19 cellular contexts compared by ENCODE assay signal in genomic region chr17:78534492-78535284, GRCh38. TPM values are rescaled to one million over a fixed set of nuclear protein-coding genes. Genes with fewer than 3 reads are reported as not detected.
DNase-seq lines count a peak whose midpoint lies in the region; ATAC-seq, FAIRE-seq and TF ChIP-seq lines count a peak whose summit lies in the region.
"Had no signal": no experiment of that assay in that cellular context is flagged by ENCODE, and none has a peak within 500 bp of the region (broad histone marks: within the 10 kb centered on the region; RNA-seq: fewer than 3 reads in every experiment).

No MANE protein-coding gene starts in this region.

- peak overlapping the region; percentile 78 for H3K27ac Mint-ChIP-seq in activated T-helper 17 cell treated with anti-CD3 and anti-CD28 coated beads, Interleukin-2, amount 50 U/mL, for 72 hours
- H3K27ac Mint-ChIP-seq: B cell had no signal

- in situ Hi-C loops in transverse colon (cut with MboI; ENCODE audit: low pct_ligation_motif_present in 1 of 4, low pct_unique_long_range_greater_than_20kb in 1 of 4, low sequenced_read_pairs in 3 of 4): no loop called here

- H3K4me1 ChIP-seq in left ventricle myocardium inferior (peaks cover 8% of the 10 kb centered on the region), lung (ENCODE audit: control insufficient read depth in 2 of 2, insufficient read depth in 2 of 2, low read length in 2 of 2) (peaks cover 0 to 15% of the 10 kb centered on the region in 2 donors), transverse colon (peaks cover 0 to 16% (median 7%) of the 10 kb centered on the region in 4 donors)

- no peaks in the 10 kb centered on the region for H3K9me3 Mint-ChIP-seq in activated T-helper 17 cell treated with anti-CD3 and anti-CD28 coated beads, Interleukin-2, amount 50 U/mL, for 72 hours

- intact Hi-C loops in left ventricle myocardium superior (cut with micrococcal nuclease): no loop called here
- intact Hi-C loops in left ventricle myocardium inferior (cut with micrococcal nuclease): no loop called here
- intact Hi-C loops in transverse colon (cut with DNase I; ENCODE audit: low total_unique reads): loop anchor here (5.0 kb wide), 1 partner anchor 1103 kb away; no protein-coding TSS in a partner anchor

- H3K27ac ChIP-seq in left ventricle myocardium inferior (replicated peaks): no peak overlapping the region
- peak overlapping the region in 1 of 2 donors; percentile 62 for H3K27ac ChIP-seq in lung (ENCODE audit: low read depth in 1 of 2, low read length in 1 of 2)
- no peak overlapping the region for H3K27ac ChIP-seq in transverse colon
- H3K27ac ChIP-seq: ovary, thoracic aorta had no signal

- no peak for TF ChIP-seq EP300 in transverse colon (IDR thresholded peaks at IDR 0.05; ENCODE audit: low read depth)

- TF ChIP-seq CTCF in left ventricle myocardium inferior (IDR thresholded peaks at IDR 0.05; ENCODE audit: borderline replicate concordance) (no peak), lung (IDR thresholded peaks at IDR 0.05; ENCODE audit: control extremely low read depth, extremely low read depth) (no peak), transverse colon (IDR thresholded peaks at IDR 0.05) (no peak)

- no peak for FAIRE-seq in HTR-8/SVneo (lab: Jason Lieb, UNC)
- FAIRE-seq: GM19239 had no signal

- H3K4me1 Mint-ChIP-seq in activated T-helper 17 cell treated with anti-CD3 and anti-CD28 coated beads, Interleukin-2, amount 50 U/mL, for 72 hours: peaks cover 27% of the 10 kb centered on the region

- H3K36me3 ChIP-seq in left ventricle myocardium inferior (no peaks in the 10 kb centered on the region), lung (ENCODE audit: control insufficient read depth in 2 of 2, insufficient read depth in 2 of 2, low read length in 2 of 2) (no peaks in the 10 kb centered on the region), transverse colon (no peaks in the 10 kb centered on the region)
- H3K36me3 ChIP-seq: ovary, thoracic aorta had no signal

- no peaks in the 10 kb centered on the region for H3K9me3 ChIP-seq in left ventricle myocardium inferior (replicated peaks)
- H3K9me3 ChIP-seq in lung (ENCODE audit: control insufficient read depth in 2 of 2, insufficient read depth in 1 of 2, low read length in 1 of 2): no peaks in the 10 kb centered on the region
- H3K9me3 ChIP-seq in transverse colon: no peaks in the 10 kb centered on the region
- H3K9me3 ChIP-seq: ovary, thoracic aorta had no signal

- ATAC-seq in left ventricle myocardium superior (peak; percentile 54), lung (ENCODE audit: insufficient read depth, low FRiP score) (peak; percentile 65)
- peak; percentile 11 for ATAC-seq in activated T-helper 17 cell treated with anti-CD3 and anti-CD28 coated beads, Interleukin-2, amount 50 U/mL, for 72 hours (replicated peaks)

- H3K27me3 Mint-ChIP-seq in activated T-helper 17 cell treated with anti-CD3 and anti-CD28 coated beads, Interleukin-2, amount 50 U/mL, for 72 hours: no peaks in the 10 kb centered on the region

- no peaks in the 10 kb centered on the region for H3K27me3 ChIP-seq in left ventricle myocardium inferior (ENCODE audit: low read depth)
- H3K27me3 ChIP-seq in lung (ENCODE audit: control insufficient read depth, insufficient read depth): no peaks in the 10 kb centered on the region
- no peaks in the 10 kb centered on the region for H3K27me3 ChIP-seq in transverse colon
- H3K27me3 ChIP-seq: ovary had no signal

- WGBS in lung, 2 donors: 54 to 78% methylated on average over 6 of the region's 6 CpGs
- 48 to 83% methylated on average over 1 to 5 of the region's 6 CpGs for WGBS in transverse colon (ENCODE audit: low coverage in 1 of 2), 2 donors

- H3K4me3 Mint-ChIP-seq in activated T-helper 17 cell treated with anti-CD3 and anti-CD28 coated beads, Interleukin-2, amount 50 U/mL, for 72 hours: peak overlapping the region; percentile 60
- H3K4me3 Mint-ChIP-seq: B cell, brain had no signal

- no peaks in the 10 kb centered on the region for H3K36me3 Mint-ChIP-seq in activated T-helper 17 cell treated with anti-CD3 and anti-CD28 coated beads, Interleukin-2, amount 50 U/mL, for 72 hours (ENCODE audit: low read depth)
- H3K36me3 Mint-ChIP-seq: brain had no signal

- TF ChIP-seq POLR2A in transverse colon (IDR thresholded peaks at IDR 0.05): no peak

- no peak overlapping the region for H3K4me3 ChIP-seq in left ventricle myocardium inferior
- H3K4me3 ChIP-seq in lung: no peak overlapping the region
- H3K4me3 ChIP-seq in transverse colon: no peak overlapping the region
- H3K4me3 ChIP-seq: ovary, thoracic aorta had no signal

- DNase-seq in left ventricle myocardium superior (no peak), left ventricle myocardium inferior (no peak), lung (ENCODE audit: low spot score) (peak; percentile 75), transverse colon (no peak), NOMO-1 treated with DMSO at 0.1 percent for 48 hours (lab: John Stamatoyannopoulos, UW; ENCODE audit: unreplicated experiment) (no peak), HTR-8/SVneo (ENCODE audit: insufficient read length, low spot score) (no peak), NCI-H524 treated with DMSO at 0.1 percent for 48 hours (lab: John Stamatoyannopoulos, UW) (no peak)
- DNase-seq: activated CD4-positive, CD25-positive, alpha-beta regulatory T cell treated with anti-CD3 and anti-CD28 coated beads, Interleukin-2, amount 50 U/mL, for 72 hours; activated T-cell treated with anti-CD3 and anti-CD28 coated beads, Interleukin-2, amount 50 U/mL, for 48 hours; effector CD8-positive, alpha-beta T cell; foreskin melanocyte; GDM1; ovary; stimulated activated CD4-positive, alpha-beta T cell treated with anti-CD3 and anti-CD28 coated beads, Interleukin-15, amount 100 ng/mL, for 24 hours had no signal

RNA-seq across cellular contexts. Expression of gene DNAH17, which starts 42.5 kb away (rescaled TPM):
- total RNA-seq in left ventricle myocardium superior: not detected
- not detected for total RNA-seq in left ventricle myocardium inferior
- 1 to 10 TPM in 1 of 2 donors, under 1 TPM in 1; 0.73 to 1.2 TPM for total RNA-seq in activated T-helper 17 cell treated with anti-CD3 and anti-CD28 coated beads, Interleukin-2, amount 50 U/mL, for 72 hours
- 1 to 10 TPM; 1.3 to 1.6 TPM for total RNA-seq in lung
- 1 to 10 TPM in 1 of 2 donors, under 1 TPM in 1; 0.44 to 1.1 TPM for polyA plus RNA-seq in lung
- under 1 TPM in 1 of 4 donors, not detected in 3; under 0.01 TPM for total RNA-seq in transverse colon

Comparison
In these comparisons a context has a peak if more than half of its experiments do, and no peak if none do; other contexts are left out.
1. ATAC-seq: peak in every context shown above with its lines; median percentile 65 in lung; 54 in left ventricle myocardium superior; 11 in activated T-helper 17 cell treated with anti-CD3 and anti-CD28 coated beads, Interleukin-2, amount 50 U/mL, for 72 hours.